In genomic region chr13:114112231-114112825, GRCh38 we compare ENCODE assay signal across 1 cellular context.
TF ChIP-seq lines count a peak whose summit lies in the region.

No MANE protein-coding gene starts in this region.

TF ChIP-seq in GM23338, 12 proteins besides CTCF, POLR2A, EP300 and RAD21 (continued from another document):
- TF ChIP-seq ZNF462 (CRISPR knock-in tag; IDR thresholded peaks at IDR 0.05), result no peak
- no peak for TF ChIP-seq ZNF331 (CRISPR knock-in tag; IDR thresholded peaks at IDR 0.05; ENCODE audit: low read depth)
- no peak for TF ChIP-seq REST (IDR thresholded peaks at IDR 0.05; ENCODE audit: unreplicated experiment)
